22 cellular contexts compared by ENCODE assay signal in the genomic region with DNA sequence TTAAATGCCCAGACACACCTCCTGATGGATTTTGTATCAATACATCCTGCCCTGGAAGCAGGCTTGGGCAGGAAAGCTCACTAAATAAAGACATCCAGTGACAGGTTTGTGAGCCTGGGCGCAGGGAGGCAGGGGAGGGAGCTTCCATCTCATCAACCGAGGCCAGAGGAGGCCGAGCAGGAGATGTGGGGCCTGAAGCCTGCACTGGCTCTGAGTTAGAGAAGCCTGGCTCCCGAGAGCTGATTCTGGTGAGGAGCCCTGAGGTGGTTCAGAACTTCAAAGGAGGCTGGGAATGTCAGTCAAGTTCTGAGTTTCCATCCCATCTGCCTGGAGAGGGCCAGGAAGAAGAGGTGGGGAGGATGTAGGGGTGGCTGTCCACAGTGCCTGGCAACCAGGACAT.
DNase-seq lines count a peak whose midpoint lies in the region; ATAC-seq, FAIRE-seq and TF ChIP-seq lines count a peak whose summit lies in the region.
"Had no signal": no experiment of that assay in that cellular context is flagged by ENCODE, and none has a peak within 500 bp of the region (broad histone marks: within the 10 kb centered on the region; RNA-seq: fewer than 3 reads in every experiment).

No MANE protein-coding gene starts in this region.

- H2BK12ac ChIP-seq in neuronal stem cell (ENCODE audit: low read length), result no peak overlapping the region

- H2AK5ac ChIP-seq in neuronal stem cell (ENCODE audit: low read depth, low read length), result no peak overlapping the region

- no peaks in the 10 kb centered on the region for H3K36me3 ChIP-seq in kidney (ENCODE audit: control insufficient read depth in 1 of 2, insufficient read depth in 2 of 2, low read length in 2 of 2)
- H3K36me3 ChIP-seq in neuronal stem cell (replicated peaks in 1 of 2; ENCODE audit: control insufficient read depth in 2 of 2, insufficient read depth in 2 of 2, low read length in 2 of 2), result no peaks in the 10 kb centered on the region
- H3K36me3 ChIP-seq: BE2C, BLaER1 had no signal

- H3K4me3 ChIP-seq in kidney (ENCODE audit: low read length in 2 of 2) (no peak overlapping the region), neuronal stem cell (ENCODE audit: low read length in 2 of 2) (no peak overlapping the region)
- H3K4me3 ChIP-seq: BLaER1 had no signal

- no peaks in the 10 kb centered on the region for H3K36me3 Mint-ChIP-seq in natural killer cell treated with Interleukin-12 subunit alpha and Interleukin-12 subunit beta and Interleukin-15 and Interleukin-18, amount 100 ng/mL, for 72 hours
- H3K36me3 Mint-ChIP-seq in natural killer cell, result no peaks in the 10 kb centered on the region
- no peaks in the 10 kb centered on the region for H3K36me3 Mint-ChIP-seq in activated T-helper 17 cell treated with anti-CD3 and anti-CD28 coated beads, Interleukin-2, amount 50 U/mL, for 72 hours (ENCODE audit: low read depth)
- no peaks in the 10 kb centered on the region for H3K36me3 Mint-ChIP-seq in activated naive CD4-positive, alpha-beta T cell treated with anti-CD3 and anti-CD28 coated beads for 36 hours (ENCODE audit: low read depth)
- H3K36me3 Mint-ChIP-seq: CD14-positive monocyte; CD8-positive, alpha-beta T cell had no signal

- no peak overlapping the region for H3K4ac ChIP-seq in neuronal stem cell (ENCODE audit: low read length)

- H3K79me1 ChIP-seq in neuronal stem cell (ENCODE audit: low read depth, low read length), result no peaks in the 10 kb centered on the region

- no peak overlapping the region for H3K14ac ChIP-seq in neuronal stem cell (ENCODE audit: low read length)

- H3K9me3 Mint-ChIP-seq in natural killer cell treated with Interleukin-12 subunit alpha and Interleukin-12 subunit beta and Interleukin-15 and Interleukin-18, amount 100 ng/mL, for 72 hours, result no peaks in the 10 kb centered on the region
- no peaks in the 10 kb centered on the region for H3K9me3 Mint-ChIP-seq in natural killer cell
- H3K9me3 Mint-ChIP-seq in activated T-helper 17 cell treated with anti-CD3 and anti-CD28 coated beads, Interleukin-2, amount 50 U/mL, for 72 hours, result no peaks in the 10 kb centered on the region
- H3K9me3 Mint-ChIP-seq in activated naive CD4-positive, alpha-beta T cell treated with anti-CD3 and anti-CD28 coated beads for 36 hours, result no peaks in the 10 kb centered on the region
- H3K9me3 Mint-ChIP-seq: CD14-positive monocyte; CD4-positive, alpha-beta T cell; CD8-positive, alpha-beta T cell had no signal

- H3K9ac ChIP-seq in kidney (ENCODE audit: low read length in 2 of 2) (no peak overlapping the region), neuronal stem cell (ENCODE audit: low read depth, low read length, poor library complexity) (no peak overlapping the region)
- H3K9ac ChIP-seq: BLaER1 had no signal

- no CpG with 5 or more reads among the region's 4 CpGs for WGBS in neuronal stem cell (ENCODE audit: extremely low coverage in 2 of 2, insufficient read length in 2 of 2, insufficient replicate concordance in 1 of 2), 2 donors

- peaks cover 0 to 5% (median 0%) of the 10 kb centered on the region in 3 experiments for H3K27me3 ChIP-seq in neuronal stem cell (ENCODE audit: control insufficient read depth in 3 of 3, insufficient read depth in 3 of 3, low read depth in 1 of 3, low read length in 3 of 3)
- H3K27me3 ChIP-seq: BE2C, BLaER1 had no signal

- H2BK5ac ChIP-seq in neuronal stem cell (ENCODE audit: low read length), result no peak overlapping the region

- CTCF ChIA-PET in activated naive CD4-positive, alpha-beta T cell treated with anti-CD3 and anti-CD28 coated beads for 36 hours (lab: Charles Lee), result no interaction called here

- H3K4me2 ChIP-seq in neuronal stem cell (ENCODE audit: insufficient read depth, low read length, poor library complexity, severe bottlenecking), result no peak overlapping the region
- H3K4me2 ChIP-seq: BLaER1 had no signal

- no peak for ATAC-seq in natural killer cell treated with Interleukin-12 subunit alpha and Interleukin-12 subunit beta and Interleukin-15 and Interleukin-18, amount 100 ng/mL, for 72 hours
- ATAC-seq in natural killer cell, result no peak
- no peak for ATAC-seq in activated T-helper 17 cell treated with anti-CD3 and anti-CD28 coated beads, Interleukin-2, amount 50 U/mL, for 72 hours (replicated peaks)
- ATAC-seq: CD8-positive, alpha-beta T cell had no signal

- no peak overlapping the region for H3K27ac Mint-ChIP-seq in natural killer cell treated with Interleukin-12 subunit alpha and Interleukin-12 subunit beta and Interleukin-15 and Interleukin-18, amount 100 ng/mL, for 72 hours
- no peak overlapping the region for H3K27ac Mint-ChIP-seq in natural killer cell
- no peak overlapping the region for H3K27ac Mint-ChIP-seq in activated T-helper 17 cell treated with anti-CD3 and anti-CD28 coated beads, Interleukin-2, amount 50 U/mL, for 72 hours
- no peak overlapping the region for H3K27ac Mint-ChIP-seq in activated naive CD4-positive, alpha-beta T cell treated with anti-CD3 and anti-CD28 coated beads for 36 hours
- H3K27ac Mint-ChIP-seq: CD4-positive, alpha-beta T cell; CD8-positive, alpha-beta T cell had no signal

- no peak overlapping the region for H3K27ac ChIP-seq in kidney (ENCODE audit: low read depth in 2 of 2, low read length in 2 of 2)
- no peak overlapping the region for H3K27ac ChIP-seq in neuronal stem cell (replicated peaks; ENCODE audit: low read length)
- H3K27ac ChIP-seq: BLaER1 had no signal

- H4K8ac ChIP-seq in neuronal stem cell (ENCODE audit: low read depth, low read length), result no peak overlapping the region

- H3K27me3 Mint-ChIP-seq in natural killer cell treated with Interleukin-12 subunit alpha and Interleukin-12 subunit beta and Interleukin-15 and Interleukin-18, amount 100 ng/mL, for 72 hours, result no peaks in the 10 kb centered on the region
- no peaks in the 10 kb centered on the region for H3K27me3 Mint-ChIP-seq in natural killer cell (ENCODE audit: low read depth in 2 of 2)
- no peaks in the 10 kb centered on the region for H3K27me3 Mint-ChIP-seq in activated T-helper 17 cell treated with anti-CD3 and anti-CD28 coated beads, Interleukin-2, amount 50 U/mL, for 72 hours
- H3K27me3 Mint-ChIP-seq in activated naive CD4-positive, alpha-beta T cell treated with anti-CD3 and anti-CD28 coated beads for 36 hours (ENCODE audit: low read depth), result no peaks in the 10 kb centered on the region
- H3K27me3 Mint-ChIP-seq: CD4-positive, alpha-beta T cell had no signal

- H2BK15ac ChIP-seq in neuronal stem cell (ENCODE audit: low read length), result no peak overlapping the region

- H4K91ac ChIP-seq in neuronal stem cell (ENCODE audit: low read depth, low read length, poor library complexity), result no peak overlapping the region

- H3K4me1 Mint-ChIP-seq in natural killer cell treated with Interleukin-12 subunit alpha and Interleukin-12 subunit beta and Interleukin-15 and Interleukin-18, amount 100 ng/mL, for 72 hours (ENCODE audit: low read depth in 2 of 2), result no peaks in the 10 kb centered on the region
- no peaks in the 10 kb centered on the region for H3K4me1 Mint-ChIP-seq in natural killer cell
- no peaks in the 10 kb centered on the region for H3K4me1 Mint-ChIP-seq in activated T-helper 17 cell treated with anti-CD3 and anti-CD28 coated beads, Interleukin-2, amount 50 U/mL, for 72 hours
- no peaks in the 10 kb centered on the region for H3K4me1 Mint-ChIP-seq in activated naive CD4-positive, alpha-beta T cell treated with anti-CD3 and anti-CD28 coated beads for 36 hours (ENCODE audit: low read depth)
- H3K4me1 Mint-ChIP-seq: CD14-positive monocyte had no signal

- no peak overlapping the region for H2AFZ ChIP-seq in neuronal stem cell (ENCODE audit: low read length)

- TF ChIP-seq CTCF in natural killer cell (IDR thresholded peaks at IDR 0.05) (no peak), kidney (IDR thresholded peaks at IDR 0.05; ENCODE audit: borderline replicate concordance, extremely low read depth, insufficient read depth) (no peak)

- peak overlapping the region; percentile 38 for H3K18ac ChIP-seq in neuronal stem cell (ENCODE audit: low read length)

- DNase-seq in natural killer cell treated with Interleukin-12 subunit alpha and Interleukin-12 subunit beta and Interleukin-15 and Interleukin-18, amount 100 ng/mL, for 72 hours (ENCODE audit: low spot score), result peak; percentile 58
- no peak for DNase-seq in natural killer cell
- peak; percentile 29 for DNase-seq in kidney
- DNase-seq in neuronal stem cell (ENCODE audit: low spot score), result no peak
- DNase-seq in activated naive CD4-positive, alpha-beta T cell treated with anti-CD3 and anti-CD28 coated beads for 36 hours, result no peak
- DNase-seq: 8988T; ACHN; BE2C; C1 segment of cervical spinal cord; Caco-2; Calu3; CD4-positive, alpha-beta T cell; CD8-positive, alpha-beta T cell; DMS79 treated with DMSO at 0.1 percent for 48 hours; GF-D8 had no signal

- no peaks in the 10 kb centered on the region for H3K9me3 ChIP-seq in kidney (ENCODE audit: control insufficient read depth in 1 of 2, low read length in 2 of 2)
- no peaks in the 10 kb centered on the region for H3K9me3 ChIP-seq in neuronal stem cell (replicated peaks in 1 of 2; ENCODE audit: control insufficient read depth in 2 of 2, insufficient read depth in 1 of 2, low read depth in 1 of 2, low read length in 2 of 2)
- H3K9me3 ChIP-seq: BE2C, BLaER1, Caco-2 had no signal

- FAIRE-seq in kidney (lab: Jason Lieb, UNC), result no peak
- FAIRE-seq: A204.1, D721Med, G401.6, GM12891 had no signal

- intact Hi-C loops in natural killer cell (cut with micrococcal nuclease) (no loop called here), kidney (cut with DNase I) (no loop called here)
- intact Hi-C loops in activated naive CD4-positive, alpha-beta T cell treated with anti-CD3 and anti-CD28 coated beads for 36 hours (cut with micrococcal nuclease), result no loop called here

- H3K23ac ChIP-seq in neuronal stem cell (ENCODE audit: low read depth, low read length, poor library complexity), result no peak overlapping the region

- no peak overlapping the region for H2BK120ac ChIP-seq in neuronal stem cell (ENCODE audit: low read depth, low read length)

- no peaks in the 10 kb centered on the region for H3K4me1 ChIP-seq in kidney (ENCODE audit: control insufficient read depth in 1 of 2, insufficient read depth in 1 of 2, low read depth in 1 of 2, low read length in 2 of 2)
- peaks cover 2 to 4% of the 10 kb centered on the region in 2 donors for H3K4me1 ChIP-seq in neuronal stem cell (ENCODE audit: control insufficient read depth in 2 of 2, insufficient read depth in 1 of 2, low read depth in 1 of 2, low read length in 2 of 2)
- H3K4me1 ChIP-seq: Caco-2 had no signal

- no peak overlapping the region for H3K4me3 Mint-ChIP-seq in natural killer cell treated with Interleukin-12 subunit alpha and Interleukin-12 subunit beta and Interleukin-15 and Interleukin-18, amount 100 ng/mL, for 72 hours
- no peak overlapping the region for H3K4me3 Mint-ChIP-seq in natural killer cell
- no peak overlapping the region for H3K4me3 Mint-ChIP-seq in activated T-helper 17 cell treated with anti-CD3 and anti-CD28 coated beads, Interleukin-2, amount 50 U/mL, for 72 hours
- no peak overlapping the region for H3K4me3 Mint-ChIP-seq in activated naive CD4-positive, alpha-beta T cell treated with anti-CD3 and anti-CD28 coated beads for 36 hours
- H3K4me3 Mint-ChIP-seq: CD14-positive monocyte; CD4-positive, alpha-beta T cell; CD8-positive, alpha-beta T cell had no signal

Comparison
In these comparisons a context has a peak if more than half of its experiments do, and no peak if none do; other contexts are left out.
1. DNase-seq: peak in natural killer cell treated with Interleukin-12 subunit alpha and Interleukin-12 subunit beta and Interleukin-15 and Interleukin-18, amount 100 ng/mL, for 72 hours (single experiment) and kidney (single experiment); none in natural killer cell (single experiment), neuronal stem cell (single experiment) and activated naive CD4-positive, alpha-beta T cell treated with anti-CD3 and anti-CD28 coated beads for 36 hours (single experiment).